Comparison of ENCODE assay signal across 11 cellular contexts in the genomic region with DNA sequence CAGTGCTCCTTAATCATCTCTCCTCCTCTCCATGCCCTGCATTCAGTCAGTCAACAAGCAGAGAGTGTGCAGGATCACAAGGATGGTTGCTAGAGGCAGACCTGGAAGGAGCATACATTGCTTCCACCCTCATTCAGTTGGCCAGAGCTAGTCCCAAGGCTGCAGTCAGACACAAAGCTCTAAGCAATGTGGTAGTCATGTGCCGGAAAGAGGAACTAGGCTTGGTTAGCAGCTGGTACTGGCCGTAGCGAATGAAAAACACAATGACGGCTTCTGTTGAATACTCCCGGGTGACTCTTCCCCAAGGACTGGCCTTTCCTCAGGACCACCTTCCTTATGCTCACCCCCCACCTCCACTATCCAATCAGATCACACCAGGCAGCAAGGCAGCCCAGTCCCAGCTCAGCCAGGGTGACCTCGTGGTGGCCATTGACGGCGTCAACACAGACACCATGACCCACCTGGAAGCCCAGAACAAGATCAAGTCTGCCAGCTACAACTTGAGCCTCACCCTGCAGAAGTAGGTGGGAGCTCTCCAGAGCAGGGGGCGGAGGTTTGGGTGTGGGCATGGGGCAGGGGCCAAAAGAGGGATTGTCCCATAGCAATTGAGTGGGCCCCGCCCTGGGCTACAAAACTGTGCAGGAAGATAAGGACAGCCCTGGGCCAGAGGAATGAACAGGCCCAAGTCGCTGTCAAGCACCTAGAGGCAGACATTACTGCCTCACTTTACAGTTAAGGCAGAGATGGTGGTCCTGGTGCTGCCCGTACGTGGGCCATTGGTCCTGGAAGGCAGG. TPM values are rescaled to one million over a fixed set of nuclear protein-coding genes. Genes with fewer than 3 reads are reported as not detected.
DNase-seq lines count a peak whose midpoint lies in the region; ATAC-seq and TF ChIP-seq lines count a peak whose summit lies in the region.
"Had no signal": no experiment of that assay in that cellular context is flagged by ENCODE, and none has a peak within 500 bp of the region (broad histone marks: within the 10 kb centered on the region; RNA-seq: fewer than 3 reads in every experiment).

No MANE protein-coding gene starts in this region.

- TF ChIP-seq CTCF in dorsolateral prefrontal cortex (IDR thresholded peaks at IDR 0.05 in 54 of 56, conservative IDR thresholded peaks at IDR 0.05 in 2 of 56; ENCODE audit: low read depth in 1 of 56, partially characterized antibody in 56 of 56), result no peak

- ATAC-seq in GM19438 (IDR thresholded peaks at IDR 0.05; ENCODE audit: low read depth, unreplicated experiment), result peak; percentile 85
- peak; percentile 63 for ATAC-seq in HG03432 (IDR thresholded peaks at IDR 0.05; ENCODE audit: unreplicated experiment)
- ATAC-seq: activated naive CD4-positive, alpha-beta T cell treated with anti-CD3 and anti-CD28 coated beads, Interleukin-2, amount 50 U/mL, for 72 hours had no signal

- H3K27ac ChIP-seq in dorsolateral prefrontal cortex, result peak overlapping the region in 30 of 59 donors; percentile 1 to 85 (median 50)
- peak overlapping the region; percentile 62 for H3K27ac ChIP-seq in substantia nigra (ENCODE audit: low read depth, low read length, poor library complexity, severe bottlenecking)
- H3K27ac ChIP-seq: SK-N-MC had no signal

- H3K27me3 ChIP-seq in dorsolateral prefrontal cortex, result no peaks in the 10 kb centered on the region

- DNase-seq in dorsolateral prefrontal cortex (peak in 2 of 10 donors; percentile 37 to 59), substantia nigra (lab: John Stamatoyannopoulos, UW) (peak in 32 of 49 donors; percentile 11 to 74 (median 37)), SK-N-DZ (ENCODE audit: low spot score) (no peak), DMS153 (lab: John Stamatoyannopoulos, UW) (no peak), SHP77 (lab: John Stamatoyannopoulos, UW) (no peak)
- DNase-seq: activated CD4-positive, alpha-beta memory T cell treated with anti-CD3 and anti-CD28 coated beads for 36 hours; NCI-H345 had no signal

- intact Hi-C loops in dorsolateral prefrontal cortex (cut with DNase I), result no loop called here

- H3K4me3 ChIP-seq in dorsolateral prefrontal cortex, result no peak overlapping the region
- H3K4me3 ChIP-seq: SK-N-MC had no signal

RNA-seq across cellular contexts. Expression of gene LDB3, which starts 10.9 kb away (rescaled TPM):
- total RNA-seq in dorsolateral prefrontal cortex, result 10 to 100 TPM in 105 of 120 experiments, 1 to 10 TPM in 15; 3.8 to 94.4 (median 22.6) TPM
- 2.6 and 2.9 TPM in 2 replicates for polyA plus RNA-seq in SK-N-DZ (2014; cell fraction: cytosol; rRNA removed)
- polyA plus RNA-seq in SK-N-DZ (2014; cell fraction: nucleus; rRNA removed), result 1.5 and 2.6 TPM in 2 replicates

RNA-seq across cellular contexts. Expression of gene OPN4, which starts 24.8 kb away (rescaled TPM):
- 1 to 10 TPM in 93 of 120 experiments, under 1 TPM in 23, not detected in 4; 0.35 to 4.5 (median 1.6) TPM for total RNA-seq in dorsolateral prefrontal cortex
- not detected in 2 replicates for polyA plus RNA-seq in SK-N-DZ (2014; cell fraction: cytosol; rRNA removed)
- polyA plus RNA-seq in SK-N-DZ (2014; cell fraction: nucleus; rRNA removed), result not detected in 2 replicates
- total RNA-seq: activated CD4-positive, alpha-beta memory T cell treated with anti-CD3 and anti-CD28 coated beads for 36 hours; activated naive CD4-positive, alpha-beta T cell treated with anti-CD3 and anti-CD28 coated beads, Interleukin-2, amount 50 U/mL, for 72 hours had no signal

Comparison
In these comparisons a context has a peak if more than half of its experiments do, and no peak if none do; other contexts are left out.
1. DNase-seq: peak in substantia nigra (32 of 49); none in SK-N-DZ (single experiment), DMS153 (single experiment) and SHP77 (0 of 2).